ENCODE assay signal across 11 cellular contexts in the genomic region with DNA sequence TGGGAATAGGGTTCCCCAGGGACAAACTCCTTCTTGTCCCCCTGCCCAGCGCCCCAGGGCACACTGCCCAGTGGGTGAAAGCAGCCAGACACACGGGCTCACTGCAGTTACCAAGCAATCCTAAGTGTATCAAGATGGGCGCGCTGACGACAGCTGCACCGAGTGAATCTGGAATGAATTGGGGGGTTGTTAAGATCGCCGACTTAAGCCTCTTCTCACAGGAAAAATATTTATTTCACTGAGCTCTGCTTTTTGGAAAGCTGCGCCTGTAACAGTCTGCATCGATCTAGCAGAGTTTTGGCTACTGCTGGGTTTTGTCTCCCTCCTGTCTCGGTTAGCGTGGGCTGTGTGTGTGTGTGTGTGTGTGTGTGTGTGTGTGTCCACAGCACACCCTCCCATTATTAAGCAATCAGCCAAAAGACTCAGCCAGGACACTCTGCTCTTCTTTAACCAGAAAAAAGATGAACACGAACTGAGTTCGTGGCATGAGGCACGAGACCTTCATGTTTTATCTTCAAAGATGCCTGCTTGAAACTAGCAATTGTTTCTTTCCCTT. TPM values are rescaled to one million over a fixed set of nuclear protein-coding genes. Genes with fewer than 3 reads are reported as not detected.
DNase-seq lines count a peak whose midpoint lies in the region; ATAC-seq and TF ChIP-seq lines count a peak whose summit lies in the region.
"Had no signal": no experiment of that assay in that cellular context is flagged by ENCODE, and none has a peak within 500 bp of the region (broad histone marks: within the 10 kb centered on the region; RNA-seq: fewer than 3 reads in every experiment).

No MANE protein-coding gene starts in this region.

- peak overlapping the region; percentile 25 for H3K18ac ChIP-seq in mesendoderm (ENCODE audit: low read length)

- H3K4me3 ChIP-seq in duodenal mucosa (ENCODE audit: low read depth in 1 of 2, low read length in 2 of 2) (no peak overlapping the region), mesendoderm (ENCODE audit: low read length) (no peak overlapping the region), upper lobe of right lung (no peak overlapping the region)
- H3K4me3 ChIP-seq: A549 had no signal

- peaks cover 14 to 19% of the 10 kb centered on the region in 2 donors for H3K27me3 Mint-ChIP-seq in effector memory CD8-positive, alpha-beta T cell

- H2BK5ac ChIP-seq in mesendoderm (ENCODE audit: low read length): no peak overlapping the region

- no peak overlapping the region for H3K27ac Mint-ChIP-seq in effector memory CD8-positive, alpha-beta T cell
- H3K27ac Mint-ChIP-seq: activated CD4-positive, alpha-beta T cell treated with anti-CD3 and anti-CD28 coated beads, Interleukin-2, amount 10 ng/mL, durations not matched to agents 7 days and 5 days had no signal

- no peak overlapping the region for H2BK15ac ChIP-seq in mesendoderm (replicated peaks; ENCODE audit: low read depth)

- no CpG with 5 or more reads among the region's 15 CpGs for WGBS in mesendoderm (ENCODE audit: extremely low coverage, insufficient coverage, low lambda C conversion rate)

- H3K4me1 ChIP-seq in duodenal mucosa (ENCODE audit: control insufficient read depth in 1 of 2, insufficient read depth in 2 of 2, low read length in 2 of 2) (peaks cover 0 to 16% of the 10 kb centered on the region in 2 donors), mesendoderm (ENCODE audit: control insufficient read depth, low read depth, low read length) (no peaks in the 10 kb centered on the region), upper lobe of right lung (peaks cover 6% of the 10 kb centered on the region)

- ATAC-seq in upper lobe of right lung: peak; percentile 59
- ATAC-seq in HG02840 (IDR thresholded peaks at IDR 0.05; ENCODE audit: low FRiP score, unreplicated experiment): no peak
- ATAC-seq in effector memory CD8-positive, alpha-beta T cell (replicated peaks): no peak
- ATAC-seq: A549 had no signal

- H3K79me2 ChIP-seq in mesendoderm (ENCODE audit: control insufficient read depth, insufficient read depth, low read length): no peaks in the 10 kb centered on the region

- no peak overlapping the region for H4K5ac ChIP-seq in mesendoderm (ENCODE audit: low read length)

- no peaks in the 10 kb centered on the region for H3K9me3 Mint-ChIP-seq in effector memory CD8-positive, alpha-beta T cell
- H3K9me3 Mint-ChIP-seq: activated CD4-positive, alpha-beta T cell treated with anti-CD3 and anti-CD28 coated beads, Interleukin-2, amount 10 ng/mL, durations not matched to agents 7 days and 5 days had no signal

- DNase-seq in NCI-H1105 treated with DMSO at 0.1 percent for 48 hours (lab: John Stamatoyannopoulos, UW) (peak; percentile 26), NCI-H1105 (lab: John Stamatoyannopoulos, UW) (no peak), mesendoderm (no peak), upper lobe of right lung (no peak), SK-N-DZ (ENCODE audit: low spot score) (no peak)
- DNase-seq in effector memory CD8-positive, alpha-beta T cell: no peak
- DNase-seq: activated CD4-positive, alpha-beta T cell treated with anti-CD3 and anti-CD28 coated beads, Interleukin-2, amount 10 ng/mL, durations not matched to agents 7 days and 5 days; NCI-H2107 had no signal

- H3K4me2 ChIP-seq in mesendoderm (ENCODE audit: low read length): no peak overlapping the region
- H3K4me2 ChIP-seq: A549 had no signal

- intact Hi-C loops in upper lobe of right lung (cut with DNase I): no loop called here

- H3K4ac ChIP-seq in mesendoderm (ENCODE audit: low read depth, low read length): no peak overlapping the region

- no peak overlapping the region for H3K4me3 Mint-ChIP-seq in effector memory CD8-positive, alpha-beta T cell
- H3K4me3 Mint-ChIP-seq: activated CD4-positive, alpha-beta T cell treated with anti-CD3 and anti-CD28 coated beads, Interleukin-2, amount 10 ng/mL, durations not matched to agents 7 days and 5 days had no signal

- no peak overlapping the region for H3K23ac ChIP-seq in mesendoderm (ENCODE audit: low read length)

- no peak overlapping the region for H2AK5ac ChIP-seq in mesendoderm (ENCODE audit: low read length)

- peak overlapping the region; percentile 56 for H3K56ac ChIP-seq in mesendoderm (ENCODE audit: low read length)

- H3K27ac ChIP-seq in duodenal mucosa (ENCODE audit: low read depth, low read length): peak overlapping the region; percentile 52
- no peak overlapping the region for H3K27ac ChIP-seq in mesendoderm (ENCODE audit: low read depth, low read length)
- H3K27ac ChIP-seq in upper lobe of right lung: peak overlapping the region; percentile 65

- H3K9me3 ChIP-seq in duodenal mucosa (ENCODE audit: control insufficient read depth in 1 of 2, low read length in 2 of 2): no peaks in the 10 kb centered on the region
- H3K9me3 ChIP-seq in upper lobe of right lung: no peaks in the 10 kb centered on the region
- H3K9me3 ChIP-seq: A549 had no signal

- H3K79me1 ChIP-seq in mesendoderm (ENCODE audit: low read length): no peaks in the 10 kb centered on the region

- H3K9ac ChIP-seq in duodenal mucosa (ENCODE audit: low read depth in 1 of 2, low read length in 2 of 2) (no peak overlapping the region), mesendoderm (ENCODE audit: low read length) (no peak overlapping the region)

- no peaks in the 10 kb centered on the region for H3K36me3 Mint-ChIP-seq in effector memory CD8-positive, alpha-beta T cell (ENCODE audit: insufficient read depth)

- no peak overlapping the region for H4K8ac ChIP-seq in mesendoderm (ENCODE audit: low read depth, low read length)

- H2BK120ac ChIP-seq in mesendoderm (ENCODE audit: low read depth, low read length): no peak overlapping the region

- TF ChIP-seq CTCF in upper lobe of right lung (IDR thresholded peaks at IDR 0.05): no peak

- H3K27me3 ChIP-seq in duodenal mucosa (ENCODE audit: control insufficient read depth in 1 of 2, insufficient read depth in 2 of 2, low read length in 2 of 2): no peaks in the 10 kb centered on the region
- H3K27me3 ChIP-seq in mesendoderm (ENCODE audit: insufficient read depth, low read length, poor library complexity): no peaks in the 10 kb centered on the region
- H3K27me3 ChIP-seq in upper lobe of right lung: no peaks in the 10 kb centered on the region

- H3K36me3 ChIP-seq in duodenal mucosa (ENCODE audit: control insufficient read depth in 1 of 2, insufficient read depth in 2 of 2, low read length in 2 of 2) (no peaks in the 10 kb centered on the region), mesendoderm (ENCODE audit: control insufficient read depth, insufficient read depth, low read length) (no peaks in the 10 kb centered on the region), upper lobe of right lung (no peaks in the 10 kb centered on the region)

- no peaks in the 10 kb centered on the region for H3K4me1 Mint-ChIP-seq in effector memory CD8-positive, alpha-beta T cell (ENCODE audit: low read depth in 2 of 2)
- H3K4me1 Mint-ChIP-seq: activated CD4-positive, alpha-beta T cell treated with anti-CD3 and anti-CD28 coated beads, Interleukin-2, amount 10 ng/mL, durations not matched to agents 7 days and 5 days had no signal

RNA-seq across cellular contexts. Expression of gene RIPOR3, which starts 35.9 kb away (rescaled TPM):
- 0.06 TPM for polyA plus RNA-seq in mesendoderm (2013, experiment 1 of 2)
- 0.11 TPM for polyA plus RNA-seq in mesendoderm (2013, experiment 2 of 2)
- total RNA-seq in upper lobe of right lung: 6.8 TPM
- not detected in 2 replicates for polyA plus RNA-seq in SK-N-DZ (2014; cell fraction: cytosol; rRNA removed)
- polyA plus RNA-seq in SK-N-DZ (2014; cell fraction: nucleus; rRNA removed): not detected in 2 replicates
- total RNA-seq: activated CD4-positive, alpha-beta T cell treated with anti-CD3 and anti-CD28 coated beads, Interleukin-2, amount 10 ng/mL, durations not matched to agents 7 days and 5 days had no signal
